In genomic region chr6:43947860-43948259, GRCh38 we compare ENCODE assay signal across 19 cellular contexts.
A peak's percentile ranks its signal among the peaks of the same experiment; 100 is the strongest.
DNase-seq lines count a peak whose midpoint lies in the region; ATAC-seq and TF ChIP-seq lines count a peak whose summit lies in the region.
"Had no signal": no experiment of that assay in that cellular context is flagged by ENCODE, and none has a peak within 500 bp of the region (broad histone marks: within the 10 kb centered on the region; RNA-seq: fewer than 3 reads in every experiment).

No MANE protein-coding gene starts in this region.

- H3K9me2 ChIP-seq in PC-9 (ENCODE audit: insufficient read depth): no peaks in the 10 kb centered on the region

- H3K36me3 ChIP-seq in endodermal cell (ENCODE audit: control insufficient read depth, insufficient read depth, low read length) (no peaks in the 10 kb centered on the region), osteoblast (ENCODE audit: insufficient read depth, low read length) (no peaks in the 10 kb centered on the region), transverse colon (no peaks in the 10 kb centered on the region), PC-9 (ENCODE audit: low read depth) (no peaks in the 10 kb centered on the region)
- H3K36me3 ChIP-seq: BLaER1 treated with 17β-estradiol and CSF1 and Interleukin-3, amounts not matched to agents 10 nM and 100 nM had no signal

- DNase-seq in cardiac septum (ENCODE audit: low spot score) (peak; percentile 43), left ventricle myocardium superior (no peak), endodermal cell (peak; percentile 31), osteoblast (ENCODE audit: insufficient read length, low spot score, missing footprints) (peak; percentile 66), GM03348 (ENCODE audit: low spot score) (no peak), transverse colon (no peak), PC-9 (no peak)
- DNase-seq: AML-193; CD4-positive, alpha-beta T cell; Kasumi-1; NCI-H1105 treated with DMSO at 0.1 percent for 48 hours; NCI-H146; NCI-H2029; NCI-H446; NCI-H524 treated with DMSO at 0.1 percent for 48 hours; NCI-H774 had no signal

- no peak for ATAC-seq in left ventricle myocardium superior
- ATAC-seq: A549, Right ventricle myocardium inferior had no signal

- peaks cover 7% of the 10 kb centered on the region for H3F3A ChIP-seq in PC-9 (ENCODE audit: insufficient read depth, low read depth)

- H3K4me1 ChIP-seq in endodermal cell (ENCODE audit: control insufficient read depth, insufficient read depth, low read length) (peaks cover 21% of the 10 kb centered on the region), osteoblast (ENCODE audit: insufficient read depth, low read length) (no peaks in the 10 kb centered on the region), transverse colon (no peaks in the 10 kb centered on the region), PC-9 (replicated peaks; ENCODE audit: insufficient read depth) (peaks cover 46% of the 10 kb centered on the region)
- H3K4me1 ChIP-seq: A549 had no signal

- TF ChIP-seq EP300 in transverse colon (IDR thresholded peaks at IDR 0.05; ENCODE audit: low read depth): no peak

- no peak for TF ChIP-seq POLR2A in transverse colon (IDR thresholded peaks at IDR 0.05)

- H3K27ac Mint-ChIP-seq in endodermal cell: peak overlapping the region; percentile 24
- H3K27ac Mint-ChIP-seq: CD4-positive, alpha-beta T cell had no signal

- WGBS in endodermal cell (ENCODE audit: insufficient coverage in 1 of 2, insufficient read length in 1 of 2), 2 experiments: 99 to 100% methylated on average over 1 to 2 of the region's 3 CpGs
- 83% methylated on average over 3 of the region's 3 CpGs; no CpG with 5 or more reads in 1 of the 2 donors for WGBS in transverse colon (ENCODE audit: low coverage in 1 of 2), 2 donors

- H3K79me2 ChIP-seq in osteoblast (ENCODE audit: insufficient read depth, low read length): no peaks in the 10 kb centered on the region
- no peaks in the 10 kb centered on the region for H3K79me2 ChIP-seq in PC-9 (ENCODE audit: low read depth)

- BruUV-seq in PC-9 (replicated peaks; lab: Mats Ljungman, UMichigan): no TSS peak

- no peak overlapping the region for H3K4me3 Mint-ChIP-seq in endodermal cell
- H3K4me3 Mint-ChIP-seq: CD4-positive, alpha-beta T cell had no signal

- no peak overlapping the region for H3K4me3 ChIP-seq in endodermal cell (ENCODE audit: low read length)
- no peak overlapping the region for H3K4me3 ChIP-seq in osteoblast (ENCODE audit: insufficient read depth, low read length)
- H3K4me3 ChIP-seq in transverse colon: no peak overlapping the region
- no peak overlapping the region for H3K4me3 ChIP-seq in PC-9
- H3K4me3 ChIP-seq: A549; BLaER1 treated with 17β-estradiol and CSF1 and Interleukin-3, amounts not matched to agents 10 nM and 100 nM had no signal

- H3K27ac ChIP-seq in endodermal cell (ENCODE audit: low read depth, low read length) (no peak overlapping the region), osteoblast (ENCODE audit: low read depth, low read length) (no peak overlapping the region), transverse colon (no peak overlapping the region), PC-9 (no peak overlapping the region)
- H3K27ac ChIP-seq: A549; BLaER1 treated with 17β-estradiol and CSF1 and Interleukin-3, amounts not matched to agents 10 nM and 100 nM had no signal

- H4K20me1 ChIP-seq in osteoblast (ENCODE audit: insufficient read depth, low read length): no peaks in the 10 kb centered on the region
- H4K20me1 ChIP-seq in PC-9 (ENCODE audit: insufficient read depth): no peaks in the 10 kb centered on the region
- H4K20me1 ChIP-seq: BLaER1 treated with 17β-estradiol and CSF1 and Interleukin-3, amounts not matched to agents 10 nM and 100 nM had no signal

- H3K27me3 ChIP-seq in endodermal cell (ENCODE audit: control insufficient read depth, insufficient read depth, low read length, poor library complexity, severe bottlenecking) (no peaks in the 10 kb centered on the region), osteoblast (ENCODE audit: insufficient read depth, low read length) (no peaks in the 10 kb centered on the region), transverse colon (no peaks in the 10 kb centered on the region), PC-9 (ENCODE audit: insufficient read depth, low read depth) (no peaks in the 10 kb centered on the region)
- H3K27me3 ChIP-seq: BLaER1 treated with 17β-estradiol and CSF1 and Interleukin-3, amounts not matched to agents 10 nM and 100 nM had no signal

- CTCF ChIA-PET in PC-9 (lab: Charles Lee): no interaction called here

- H3K36me3 Mint-ChIP-seq in endodermal cell (ENCODE audit: low read depth): no peaks in the 10 kb centered on the region

- POLR2A ChIA-PET in PC-9 (lab: Charles Lee; ENCODE audit: unreplicated experiment): no interaction called here

- H3K27me3 Mint-ChIP-seq in endodermal cell (ENCODE audit: insufficient read depth): no peaks in the 10 kb centered on the region
- H3K27me3 Mint-ChIP-seq: CD4-positive, alpha-beta T cell had no signal

- H3K4me2 ChIP-seq in osteoblast (ENCODE audit: insufficient read depth, low read length) (no peak overlapping the region), PC-9 (no peak overlapping the region)
- H3K4me2 ChIP-seq: A549; BLaER1 treated with 17β-estradiol and CSF1 and Interleukin-3, amounts not matched to agents 10 nM and 100 nM had no signal

- TF ChIP-seq CTCF in endodermal cell (conservative IDR thresholded peaks at IDR 0.05) (no peak), osteoblast (IDR thresholded peaks at IDR 0.05; ENCODE audit: extremely low read depth, low read depth, low read length) (no peak), transverse colon (IDR thresholded peaks at IDR 0.05) (no peak), PC-9 (conservative IDR thresholded peaks at IDR 0.05) (no peak)

- no peak overlapping the region for H2AFZ ChIP-seq in osteoblast (ENCODE audit: low read length)
- no peak overlapping the region for H2AFZ ChIP-seq in PC-9

- intact Hi-C loops in cardiac septum (cut with DNase I): no loop called here
- intact Hi-C loops in left ventricle myocardium superior (cut with micrococcal nuclease): no loop called here
- intact Hi-C loops in transverse colon (cut with DNase I; ENCODE audit: low total_unique reads): no loop called here
- intact Hi-C loops in PC-9 (cut with micrococcal nuclease; ENCODE audit: unreplicated experiment): no loop called here

- in situ Hi-C loops in transverse colon (cut with MboI; ENCODE audit: low pct_ligation_motif_present in 1 of 4, low pct_unique_long_range_greater_than_20kb in 1 of 4, low sequenced_read_pairs in 3 of 4): no loop called here

- H3K4me1 Mint-ChIP-seq in endodermal cell: peaks cover 37% of the 10 kb centered on the region

- no peak overlapping the region for H3K9ac ChIP-seq in endodermal cell (ENCODE audit: extremely low read depth, low read length, poor library complexity, severe bottlenecking)
- H3K9ac ChIP-seq: BLaER1 treated with 17β-estradiol and CSF1 and Interleukin-3, amounts not matched to agents 10 nM and 100 nM had no signal

- peaks cover 19% of the 10 kb centered on the region for H3K9me3 ChIP-seq in endodermal cell (ENCODE audit: control insufficient read depth, low read length)
- H3K9me3 ChIP-seq in osteoblast (ENCODE audit: low read depth, low read length): no peaks in the 10 kb centered on the region
- H3K9me3 ChIP-seq in transverse colon: peaks cover 0 to 7% of the 10 kb centered on the region in 2 donors
- H3K9me3 ChIP-seq in PC-9 (ENCODE audit: insufficient read depth, low read depth): peaks cover 8% of the 10 kb centered on the region; the same call in 1 of the 2 replicates

- peaks cover 18% of the 10 kb centered on the region for H3K9me3 Mint-ChIP-seq in endodermal cell

Comparison
In these comparisons a context has a peak if more than half of its experiments do, and no peak if none do; other contexts are left out.
1. DNase-seq: peak in cardiac septum (single experiment), endodermal cell (single experiment) and osteoblast (single experiment); none in left ventricle myocardium superior (single experiment), GM03348 (single experiment), transverse colon (single experiment) and PC-9 (0 of 2).